In genomic region chr4:10003666-10004065, GRCh38 we compare ENCODE assay signal across 15 cellular contexts. TPM values are rescaled to one million over a fixed set of nuclear protein-coding genes. Genes with fewer than 3 reads are reported as not detected.
A peak's percentile ranks its signal among the peaks of the same experiment; 100 is the strongest.
DNase-seq lines count a peak whose midpoint lies in the region; ATAC-seq, FAIRE-seq and TF ChIP-seq lines count a peak whose summit lies in the region.
"Had no signal": no experiment of that assay in that cellular context is flagged by ENCODE, and none has a peak within 500 bp of the region (broad histone marks: within the 10 kb centered on the region; RNA-seq: fewer than 3 reads in every experiment).

No MANE protein-coding gene starts in this region.

- TF ChIP-seq CTCF in bronchial epithelial cell (IDR thresholded peaks at IDR 0.05; ENCODE audit: insufficient read depth, low read length, severe bottlenecking), result no peak

- H3K27ac ChIP-seq in neuronal stem cell (replicated peaks; ENCODE audit: low read length), result no peak overlapping the region
- H3K27ac ChIP-seq: heart left ventricle, psoas muscle, RWPE1, VCaP had no signal

- no peak overlapping the region for H3K14ac ChIP-seq in neuronal stem cell (ENCODE audit: low read length)

- H3K27me3 ChIP-seq in bronchial epithelial cell (ENCODE audit: control insufficient read depth, insufficient read depth, low read length) (no peaks in the 10 kb centered on the region), neuronal stem cell (ENCODE audit: control insufficient read depth in 3 of 3, insufficient read depth in 3 of 3, low read depth in 1 of 3, low read length in 3 of 3) (peaks cover 0 to 8% (median 0%) of the 10 kb centered on the region in 3 experiments)
- H3K27me3 ChIP-seq: heart left ventricle had no signal

- H3K4ac ChIP-seq in neuronal stem cell (ENCODE audit: low read length), result no peak overlapping the region

- FAIRE-seq in bronchial epithelial cell (lab: Jason Lieb, UNC), result peak; percentile 36

- no peak overlapping the region for H2BK12ac ChIP-seq in neuronal stem cell (ENCODE audit: low read length)

- H3K9me3 ChIP-seq in neuronal stem cell (replicated peaks in 1 of 2; ENCODE audit: control insufficient read depth in 2 of 2, insufficient read depth in 1 of 2, low read depth in 1 of 2, low read length in 2 of 2), result no peaks in the 10 kb centered on the region
- H3K9me3 ChIP-seq: heart left ventricle, psoas muscle had no signal

- H2AK5ac ChIP-seq in neuronal stem cell (ENCODE audit: low read depth, low read length), result no peak overlapping the region

- H3K23ac ChIP-seq in neuronal stem cell (ENCODE audit: low read depth, low read length, poor library complexity), result no peak overlapping the region

- H3K36me3 ChIP-seq in bronchial epithelial cell (ENCODE audit: control insufficient read depth, insufficient read depth, low read length) (peaks cover 12% of the 10 kb centered on the region), neuronal stem cell (replicated peaks in 1 of 2; ENCODE audit: control insufficient read depth in 2 of 2, insufficient read depth in 2 of 2, low read length in 2 of 2) (no peaks in the 10 kb centered on the region)
- H3K36me3 ChIP-seq: heart left ventricle had no signal

- no peak overlapping the region for H2BK15ac ChIP-seq in neuronal stem cell (ENCODE audit: low read length)

- no peak overlapping the region for H4K8ac ChIP-seq in neuronal stem cell (ENCODE audit: low read depth, low read length)

- H3K4me3 ChIP-seq in bronchial epithelial cell (ENCODE audit: low read depth, low read length) (no peak overlapping the region), neuronal stem cell (ENCODE audit: low read length in 2 of 2) (no peak overlapping the region)
- H3K4me3 ChIP-seq: heart left ventricle, psoas muscle had no signal

- no peak overlapping the region for H2BK5ac ChIP-seq in neuronal stem cell (ENCODE audit: low read length)

- DNase-seq in bronchial epithelial cell (ENCODE audit: low read depth), result peak; percentile 93
- no peak for DNase-seq in Ammon's horn (ENCODE audit: low spot score)
- no peak for DNase-seq in NCI-H2227 (lab: John Stamatoyannopoulos, UW; ENCODE audit: unreplicated experiment)
- no peak for DNase-seq in neuronal stem cell (ENCODE audit: low spot score)
- DNase-seq: Calu3, heart left ventricle, KG1, NCI-H2171 treated with DMSO at 0.1 percent for 48 hours, psoas muscle had no signal

- peaks cover 0 to 4% of the 10 kb centered on the region in 2 donors for H3K4me1 ChIP-seq in neuronal stem cell (ENCODE audit: control insufficient read depth in 2 of 2, insufficient read depth in 1 of 2, low read depth in 1 of 2, low read length in 2 of 2)

- no peak overlapping the region for H4K91ac ChIP-seq in neuronal stem cell (ENCODE audit: low read depth, low read length, poor library complexity)

- H3K79me1 ChIP-seq in neuronal stem cell (ENCODE audit: low read depth, low read length), result no peaks in the 10 kb centered on the region

- no CpG with 5 or more reads among the region's 2 CpGs for WGBS in neuronal stem cell (ENCODE audit: extremely low coverage in 2 of 2, insufficient read length in 2 of 2, insufficient replicate concordance in 1 of 2), 2 donors

- H3K9ac ChIP-seq in neuronal stem cell (ENCODE audit: low read depth, low read length, poor library complexity), result no peak overlapping the region

- no peak overlapping the region for H3K4me2 ChIP-seq in neuronal stem cell (ENCODE audit: insufficient read depth, low read length, poor library complexity, severe bottlenecking)

- no peak overlapping the region for H2BK120ac ChIP-seq in neuronal stem cell (ENCODE audit: low read depth, low read length)

- no peak overlapping the region for H2AFZ ChIP-seq in neuronal stem cell (ENCODE audit: low read length)

- H3K18ac ChIP-seq in neuronal stem cell (ENCODE audit: low read length), result no peak overlapping the region

- ATAC-seq in GM18858 (IDR thresholded peaks at IDR 0.05; ENCODE audit: unreplicated experiment), result peak; percentile 45
- peak; percentile 51 for ATAC-seq in GM19463 (IDR thresholded peaks at IDR 0.05; ENCODE audit: unreplicated experiment)
- peak; percentile 23 for ATAC-seq in HG03280 (IDR thresholded peaks at IDR 0.05; ENCODE audit: unreplicated experiment)
- no peak for ATAC-seq in GM21723 (IDR thresholded peaks at IDR 0.05; ENCODE audit: unreplicated experiment)
- ATAC-seq: heart left ventricle, psoas muscle had no signal

RNA-seq across cellular contexts. Expression of gene SLC2A9, which starts 17.6 kb away (rescaled TPM):
- 29.7 and 71.0 TPM in 2 replicates for total RNA-seq in bronchial epithelial cell
- 0.06 TPM for polyA plus RNA-seq in neuronal stem cell (2013, experiment 1 of 2)
- polyA plus RNA-seq in neuronal stem cell (2013, experiment 2 of 2), result 0.17 TPM
